ENCODE assay signal across 16 cellular contexts in the genomic region with DNA sequence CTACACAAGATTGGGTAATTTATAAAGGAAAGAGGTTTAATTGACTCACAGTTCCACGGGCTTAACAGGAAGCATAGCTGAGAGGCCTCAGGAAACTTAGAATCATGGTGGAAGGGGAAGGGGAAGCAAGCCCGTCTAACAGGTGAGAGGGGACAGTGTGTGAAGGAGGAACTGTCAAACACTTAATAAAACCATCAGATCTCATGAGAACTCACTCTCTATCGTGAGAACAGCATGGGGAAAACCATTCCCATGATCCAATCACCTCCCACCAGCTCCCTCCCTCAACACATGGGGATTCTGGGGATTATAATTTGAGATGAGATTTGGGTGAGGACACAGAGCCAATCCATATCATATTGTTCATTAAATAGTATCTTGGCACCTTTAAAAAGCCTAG. TPM values are rescaled to one million over a fixed set of nuclear protein-coding genes. Genes with fewer than 3 reads are reported as not detected.
DNase-seq lines count a peak whose midpoint lies in the region; ATAC-seq and TF ChIP-seq lines count a peak whose summit lies in the region.
"Had no signal": no experiment of that assay in that cellular context is flagged by ENCODE, and none has a peak within 500 bp of the region (broad histone marks: within the 10 kb centered on the region; RNA-seq: fewer than 3 reads in every experiment).

No MANE protein-coding gene starts in this region.

- peak overlapping the region; percentile 93 for H3K27ac Mint-ChIP-seq in Calu3 (ENCODE audit: unreplicated experiment)
- H3K27ac Mint-ChIP-seq: activated CD8-positive, alpha-beta T cell treated with anti-CD3 and anti-CD28 coated beads, Interleukin-2, amount 10 ng/mL, durations not matched to agents 7 days and 5 days had no signal

- H3K27ac ChIP-seq in left lung, result no peak overlapping the region

- CTCF ChIA-PET in Calu3 (lab: Charles Lee), result interaction anchor here (0.5 to 1.3 kb wide), 9 partner anchors 13 to 1132 kb away, joined by 3 to 6 read pairs (median 4); no protein-coding TSS in a partner anchor

- peaks cover 81% of the 10 kb centered on the region for H3K4me1 Mint-ChIP-seq in Calu3 (ENCODE audit: low read depth, unreplicated experiment)

- H3K4me3 Mint-ChIP-seq in Calu3 (ENCODE audit: low read depth, unreplicated experiment), result peak overlapping the region; percentile 58
- H3K4me3 Mint-ChIP-seq: activated CD8-positive, alpha-beta T cell treated with anti-CD3 and anti-CD28 coated beads, Interleukin-2, amount 10 ng/mL, durations not matched to agents 7 days and 5 days had no signal

- DNase-seq in Calu3 (no peak), left lung (no peak), activated gamma-delta T cell (lab: John Stamatoyannopoulos, UW) (no peak), GM19240 (ENCODE audit: insufficient read length, low spot score) (no peak), medulla oblongata (ENCODE audit: extremely low spot score) (no peak)
- DNase-seq in activated effector memory CD4-positive, alpha-beta T cell treated with Interleukin-2 at 50 U/mL for 16 hours, result no peak
- DNase-seq: activated CD8-positive, alpha-beta T cell treated with anti-CD3 and anti-CD28 coated beads, Interleukin-2, amount 10 ng/mL, durations not matched to agents 7 days and 5 days; Caco-2; GF-D8; mesendoderm; NCI-H1092; NCI-H2171 treated with DMSO at 0.1 percent for 48 hours had no signal

- H3K36me3 ChIP-seq in left lung, result no peaks in the 10 kb centered on the region

- no TSS peak for BruUV-seq in Calu3 (replicated peaks; lab: Mats Ljungman, UMichigan)

- ATAC-seq in GM19463 (IDR thresholded peaks at IDR 0.05; ENCODE audit: unreplicated experiment) (peak; percentile 29), HG03196 (IDR thresholded peaks at IDR 0.05; ENCODE audit: unreplicated experiment) (peak; percentile 40), left lung (peak; percentile 12)
- ATAC-seq: activated CD8-positive, alpha-beta T cell treated with anti-CD3 and anti-CD28 coated beads, Interleukin-2, amount 10 ng/mL, durations not matched to agents 7 days and 5 days had no signal

- H3K36me3 Mint-ChIP-seq in Calu3 (ENCODE audit: insufficient read depth, unreplicated experiment), result peaks cover 19% of the 10 kb centered on the region

- H3K9me3 ChIP-seq in left lung, result no peaks in the 10 kb centered on the region
- H3K9me3 ChIP-seq: Caco-2 had no signal

- H3K4me3 ChIP-seq in left lung, result no peak overlapping the region
- H3K4me3 ChIP-seq: skin epidermis had no signal

- no peak for TF ChIP-seq CTCF in Calu3 (IDR thresholded peaks at IDR 0.05; ENCODE audit: unreplicated experiment)
- TF ChIP-seq CTCF in left lung (IDR thresholded peaks at IDR 0.05), result no peak

- no peaks in the 10 kb centered on the region for H3K27me3 Mint-ChIP-seq in Calu3 (ENCODE audit: unreplicated experiment)
- H3K27me3 Mint-ChIP-seq: brain had no signal

- peaks cover 6% of the 10 kb centered on the region for H3K9me3 Mint-ChIP-seq in Calu3 (ENCODE audit: low read depth, unreplicated experiment)

- intact Hi-C loops in Calu3 (cut with micrococcal nuclease; ENCODE audit: unreplicated experiment), result no loop called here
- intact Hi-C loops in left lung (cut with DNase I), result no loop called here

- no peaks in the 10 kb centered on the region for H3K27me3 ChIP-seq in left lung

- no peaks in the 10 kb centered on the region for H3K4me1 ChIP-seq in left lung

RNA-seq across cellular contexts. Expression of gene EPS8, which starts 56.1 kb away (rescaled TPM):
- total RNA-seq in Calu3 (2022) (97.5 and 108 TPM in 2 replicates), left lung (10 to 100 TPM; 58.2 to 64.8 TPM)
